ENCODE assay signal across 19 cellular contexts in genomic region chr10:78491812-78492211, GRCh38.
DNase-seq lines count a peak whose midpoint lies in the region; ATAC-seq and TF ChIP-seq lines count a peak whose summit lies in the region.
"Had no signal": no experiment of that assay in that cellular context is flagged by ENCODE, and none has a peak within 500 bp of the region (broad histone marks: within the 10 kb centered on the region; RNA-seq: fewer than 3 reads in every experiment).

No MANE protein-coding gene starts in this region.

- H3K4me1 Mint-ChIP-seq in HFFc6 (ENCODE audit: low read depth): peaks cover 39% of the 10 kb centered on the region
- H3K4me1 Mint-ChIP-seq: endodermal cell; stimulated activated memory B cell treated with anti-CD40 and anti-IgM and Interleukin-4, amounts not matched to agents 10 μg/mL and 1 μg/mL and 100 μg/mL, for 72 hours had no signal

- ATAC-seq in HG03196 (IDR thresholded peaks at IDR 0.05; ENCODE audit: unreplicated experiment) (no peak), HG03039 (IDR thresholded peaks at IDR 0.05; ENCODE audit: unreplicated experiment) (no peak), GM18873 (IDR thresholded peaks at IDR 0.05; ENCODE audit: low FRiP score, unreplicated experiment) (no peak)
- ATAC-seq: body of pancreas; stimulated activated memory B cell treated with anti-CD40 and anti-IgM and Interleukin-4, amounts not matched to agents 10 μg/mL and 1 μg/mL and 100 μg/mL, for 72 hours had no signal

- H3K27me3 Mint-ChIP-seq in HFFc6 (ENCODE audit: insufficient read depth): peaks cover 10% of the 10 kb centered on the region

- no peak overlapping the region for H3K4me3 Mint-ChIP-seq in HFFc6
- H3K4me3 Mint-ChIP-seq: activated naive CD8-positive, alpha-beta T cell; activated T-helper 1 cell treated with anti-CD3 and anti-CD28 coated beads, Interleukin-12 subunit alpha, Interleukin-12 subunit beta, Interleukin-2, Interleukin-4 antibody, amounts not matched to agents 30 ng/mL and 10 ng/mL and 1 ng/mL, durations not matched to agents 14 hours and 24 hours and 36 hours; endodermal cell; stimulated activated memory B cell treated with anti-CD40 and anti-IgM and Interleukin-4, amounts not matched to agents 10 μg/mL and 1 μg/mL and 100 μg/mL, for 72 hours had no signal

- no peak overlapping the region for H3K27ac Mint-ChIP-seq in HFFc6
- H3K27ac Mint-ChIP-seq: activated naive CD8-positive, alpha-beta T cell; activated T-helper 1 cell treated with anti-CD3 and anti-CD28 coated beads, Interleukin-12 subunit alpha, Interleukin-12 subunit beta, Interleukin-2, Interleukin-4 antibody, amounts not matched to agents 30 ng/mL and 10 ng/mL and 1 ng/mL, durations not matched to agents 14 hours and 24 hours and 36 hours; endodermal cell; stimulated activated memory B cell treated with anti-CD40 and anti-IgM and Interleukin-4, amounts not matched to agents 10 μg/mL and 1 μg/mL and 100 μg/mL, for 72 hours had no signal

- peaks cover 31% of the 10 kb centered on the region for H3K9me3 Mint-ChIP-seq in HFFc6

- no peak for TF ChIP-seq CTCF in HFFc6 (IDR thresholded peaks at IDR 0.05)

- H3K36me3 Mint-ChIP-seq in HFFc6 (ENCODE audit: low read depth): peaks cover 23% of the 10 kb centered on the region
- H3K36me3 Mint-ChIP-seq: stimulated activated memory B cell treated with anti-CD40 and anti-IgM and Interleukin-4, amounts not matched to agents 10 μg/mL and 1 μg/mL and 100 μg/mL, for 72 hours had no signal

- DNase-seq in AG20443 (ENCODE audit: low spot score) (peak; percentile 23), HFFc6 (peak; percentile 39), NCI-H226 (peak; percentile 37), kidney tubule cell (ENCODE audit: low spot score) (peak; percentile 53), NCI-H2171 treated with DMSO at 0.1 percent for 48 hours (lab: John Stamatoyannopoulos, UW) (no peak)
- DNase-seq: activated CD4-positive, CD25-positive, alpha-beta regulatory T cell treated with anti-CD3 and anti-CD28 coated beads, Interleukin-2, amount 50 U/mL, for 72 hours; body of pancreas; endodermal cell; NCI-H1694 treated with DMSO at 0.1 percent for 48 hours; NCI-H2227 treated with DMSO at 0.1 percent for 48 hours; occipital lobe; SK-N-SH; T-helper 9 cell had no signal
